ENCODE assay signal across 21 cellular contexts in the genomic region with DNA sequence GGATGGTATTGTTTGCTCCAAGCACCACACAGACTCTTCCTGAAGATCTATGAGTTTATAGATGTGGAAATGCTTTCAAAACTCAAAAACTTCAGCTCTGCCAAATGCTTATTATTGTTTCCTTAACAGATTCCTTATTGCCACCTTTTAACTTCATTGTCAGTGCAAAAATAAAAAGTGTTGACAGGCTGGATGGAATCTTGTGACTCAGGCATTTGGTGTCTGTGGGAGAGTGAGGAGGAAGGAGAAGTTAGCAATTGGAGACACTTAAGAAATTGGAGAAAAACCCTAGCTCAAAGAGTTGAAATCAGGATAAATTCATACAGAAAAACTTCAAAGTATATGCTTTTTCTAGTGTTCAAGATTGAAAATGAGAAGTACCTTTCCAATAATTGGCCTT.
"Had no signal": no experiment of that assay in that cellular context is flagged by ENCODE, and none has a peak within 500 bp of the region (broad histone marks: within the 10 kb centered on the region; RNA-seq: fewer than 3 reads in every experiment).

No MANE protein-coding gene starts in this region.

- H3K4me3 Mint-ChIP-seq: memory B cell; natural killer cell; stimulated activated naive CD8-positive, alpha-beta T cell treated with anti-CD3 and anti-CD28 coated beads, Interleukin-15, amount 100 ng/mL, for 72 hours had no signal

- H3K27ac Mint-ChIP-seq: memory B cell; natural killer cell; stimulated activated naive CD8-positive, alpha-beta T cell treated with anti-CD3 and anti-CD28 coated beads, Interleukin-15, amount 100 ng/mL, for 72 hours had no signal

- DNase-seq: dermis blood vessel endothelial cell; effector memory CD4-positive, alpha-beta T cell; foreskin melanocyte; glutamatergic neuron; heart right ventricle; hippocampal formation; islet precursor cell; natural killer cell; occipital lobe; pancreas; right lobe of liver; stimulated activated CD4-positive, alpha-beta T cell treated with anti-CD3 and anti-CD28 coated beads, Interleukin-12 subunit alpha, Interleukin-12 subunit beta, amount 100 ng/mL, for 4 hours; stimulated activated CD4-positive, alpha-beta T cell treated with anti-CD3 and anti-CD28 coated beads, Interleukin-1b, Interleukin-23, amount 100 ng/mL, for 48 hours; stimulated activated CD4-positive, alpha-beta T cell treated with anti-CD3 and anti-CD28 coated beads, Interleukin-4, amount 100 ng/mL, for 1 hour; stimulated activated CD8-positive, alpha-beta memory T cell treated with anti-CD3 and anti-CD28 coated beads, Interleukin-4, amount 100 ng/mL, for 48 hours; stimulated activated naive CD4-positive, alpha-beta T cell; stimulated activated naive CD8-positive, alpha-beta T cell treated with anti-CD3 and anti-CD28 coated beads, Interleukin-15, amount 100 ng/mL, for 72 hours; thyroid gland; trophoblast cell had no signal

- H3K36me3 Mint-ChIP-seq: memory B cell, natural killer cell had no signal

- ATAC-seq: heart right ventricle; left lobe of liver; natural killer cell; right lobe of liver; stimulated activated naive CD8-positive, alpha-beta T cell treated with anti-CD3 and anti-CD28 coated beads, Interleukin-15, amount 100 ng/mL, for 72 hours had no signal

- H3K4me1 Mint-ChIP-seq: memory B cell; stimulated activated naive CD8-positive, alpha-beta T cell treated with anti-CD3 and anti-CD28 coated beads, Interleukin-15, amount 100 ng/mL, for 72 hours had no signal

- H3K9me3 Mint-ChIP-seq: memory B cell, natural killer cell had no signal
